ENCODE assay signal across 10 cellular contexts in the genomic region with DNA sequence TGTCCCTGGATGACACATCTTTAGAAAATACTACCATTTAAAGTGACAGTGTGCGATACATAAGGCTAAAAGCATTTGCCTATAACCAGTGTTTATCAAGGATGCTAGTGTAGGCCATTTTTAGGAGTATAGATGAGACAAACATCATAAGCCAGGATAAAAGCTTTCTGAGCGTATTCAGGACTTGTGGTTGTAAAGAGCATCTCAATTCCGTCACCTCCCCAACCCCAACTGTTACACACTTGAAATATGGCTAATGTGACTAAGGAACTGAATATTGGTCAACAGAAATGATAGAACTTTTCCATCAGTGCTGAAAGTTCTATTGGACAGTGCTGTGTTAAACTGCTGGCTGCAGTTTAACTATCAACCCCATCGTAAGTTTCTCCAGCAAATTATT. TPM values are rescaled to one million over a fixed set of nuclear protein-coding genes. Genes with fewer than 3 reads are reported as not detected.
DNase-seq lines count a peak whose midpoint lies in the region; ATAC-seq and TF ChIP-seq lines count a peak whose summit lies in the region.
"Had no signal": no experiment of that assay in that cellular context is flagged by ENCODE, and none has a peak within 500 bp of the region (broad histone marks: within the 10 kb centered on the region; RNA-seq: fewer than 3 reads in every experiment).

No MANE protein-coding gene starts in this region.

- H3K9me2 ChIP-seq in PC-9 (ENCODE audit: insufficient read depth): no peaks in the 10 kb centered on the region

- peak overlapping the region; percentile 91 for H3K4me2 ChIP-seq in PC-9
- peak overlapping the region; percentile 83 for H3K4me2 ChIP-seq in smooth muscle cell
- H3K4me2 ChIP-seq: A549 had no signal

- H4K20me1 ChIP-seq in PC-9 (ENCODE audit: insufficient read depth): peaks cover 6% of the 10 kb centered on the region; the same call in 1 of the 2 replicates
- peaks cover 75% of the 10 kb centered on the region for H4K20me1 ChIP-seq in smooth muscle cell (ENCODE audit: low read depth)

- WGBS in smooth muscle cell (ENCODE audit: low lambda C conversion rate): 74% methylated on average over 4 of the region's 4 CpGs

- peak overlapping the region; percentile 87 for H3K4me3 Mint-ChIP-seq in activated CD4-positive, alpha-beta T cell treated with anti-CD3 and anti-CD28 coated beads, Interleukin-2, amount 10 ng/mL, durations not matched to agents 24 days and 14 days

- no peak for ATAC-seq in GM18858 (IDR thresholded peaks at IDR 0.05; ENCODE audit: unreplicated experiment)
- no peak for ATAC-seq in GM18517 (IDR thresholded peaks at IDR 0.05; ENCODE audit: unreplicated experiment)
- no peak for ATAC-seq in esophagus mucosa
- ATAC-seq: A549 had no signal

- POLR2A ChIA-PET in PC-9 (lab: Charles Lee; ENCODE audit: unreplicated experiment): no interaction called here

- H3K9ac ChIP-seq in smooth muscle cell (ENCODE audit: low read depth): no peak overlapping the region

- H3K27ac ChIP-seq in PC-9 (no peak overlapping the region), smooth muscle cell (ENCODE audit: low read depth) (peak overlapping the region; percentile 74)
- H3K27ac ChIP-seq: A549 had no signal

- peaks cover 3% of the 10 kb centered on the region for H3K27me3 Mint-ChIP-seq in activated CD4-positive, alpha-beta T cell treated with anti-CD3 and anti-CD28 coated beads, Interleukin-2, amount 10 ng/mL, durations not matched to agents 24 days and 14 days

- H2AFZ ChIP-seq in PC-9: no peak overlapping the region
- no peak overlapping the region for H2AFZ ChIP-seq in smooth muscle cell (ENCODE audit: low read depth)

- H3F3A ChIP-seq in PC-9 (ENCODE audit: insufficient read depth, low read depth) (no peaks in the 10 kb centered on the region), smooth muscle cell (ENCODE audit: low read depth) (no peaks in the 10 kb centered on the region)

- CTCF ChIA-PET in PC-9 (lab: Charles Lee): no interaction called here

- peaks cover 58% of the 10 kb centered on the region for H3K4me1 ChIP-seq in PC-9 (replicated peaks; ENCODE audit: insufficient read depth)
- peaks cover 20% of the 10 kb centered on the region for H3K4me1 ChIP-seq in smooth muscle cell (ENCODE audit: low read depth)

- no peak overlapping the region for H3K27ac Mint-ChIP-seq in activated CD4-positive, alpha-beta T cell treated with anti-CD3 and anti-CD28 coated beads, Interleukin-2, amount 10 ng/mL, durations not matched to agents 24 days and 14 days

- no peak for TF ChIP-seq CTCF in PC-9 (conservative IDR thresholded peaks at IDR 0.05)
- no peak for TF ChIP-seq CTCF in fibroblast of villous mesenchyme (IDR thresholded peaks at IDR 0.05; ENCODE audit: insufficient read depth, low read depth, low read length)
- TF ChIP-seq CTCF in smooth muscle cell (IDR thresholded peaks at IDR 0.05; ENCODE audit: borderline replicate concordance, insufficient read depth, poor library complexity, severe bottlenecking): no peak

- H3K9me3 Mint-ChIP-seq in activated CD4-positive, alpha-beta T cell treated with anti-CD3 and anti-CD28 coated beads, Interleukin-2, amount 10 ng/mL, durations not matched to agents 24 days and 14 days: no peaks in the 10 kb centered on the region

- intact Hi-C loops in activated CD4-positive, alpha-beta T cell treated with anti-CD3 and anti-CD28 coated beads, Interleukin-2, amount 10 ng/mL, durations not matched to agents 24 days and 14 days (cut with micrococcal nuclease): no loop called here
- intact Hi-C loops in PC-9 (cut with micrococcal nuclease; ENCODE audit: unreplicated experiment): no loop called here

- no TSS peak for BruUV-seq in PC-9 (replicated peaks; lab: Mats Ljungman, UMichigan)

- H3K79me2 ChIP-seq in PC-9 (ENCODE audit: low read depth): peaks cover 89% of the 10 kb centered on the region
- H3K79me2 ChIP-seq in smooth muscle cell (ENCODE audit: low read depth): peaks cover 89% of the 10 kb centered on the region

- H3K36me3 Mint-ChIP-seq in activated CD4-positive, alpha-beta T cell treated with anti-CD3 and anti-CD28 coated beads, Interleukin-2, amount 10 ng/mL, durations not matched to agents 24 days and 14 days (ENCODE audit: low read depth): peaks cover 29% of the 10 kb centered on the region

- DNase-seq in activated CD4-positive, alpha-beta T cell treated with anti-CD3 and anti-CD28 coated beads, Interleukin-2, amount 10 ng/mL, durations not matched to agents 24 days and 14 days: no peak
- no peak for DNase-seq in activated CD4-positive, alpha-beta T cell treated with anti-CD3 and anti-CD28 coated beads for 1 hour
- DNase-seq in PC-9 (no peak), fibroblast of villous mesenchyme (ENCODE audit: low read depth) (no peak), smooth muscle cell (lab: John Stamatoyannopoulos, UW; ENCODE audit: unreplicated experiment) (no peak)
- DNase-seq: NCI-H2081 treated with DMSO at 0.1 percent for 48 hours had no signal

- peak overlapping the region; percentile 72; the same call in 1 of the 2 replicates for H3K4me3 ChIP-seq in PC-9
- H3K4me3 ChIP-seq in fibroblast of villous mesenchyme (ENCODE audit: low read depth, low read length): peak overlapping the region; percentile 82
- H3K4me3 ChIP-seq in smooth muscle cell: peak overlapping the region; percentile 91
- H3K4me3 ChIP-seq: A549 had no signal

- H3K36me3 ChIP-seq in PC-9 (ENCODE audit: low read depth): peaks cover 10% of the 10 kb centered on the region; the same call in 1 of the 2 replicates
- no peaks in the 10 kb centered on the region for H3K36me3 ChIP-seq in smooth muscle cell (ENCODE audit: low read depth)

- peaks cover 55% of the 10 kb centered on the region for H3K4me1 Mint-ChIP-seq in activated CD4-positive, alpha-beta T cell treated with anti-CD3 and anti-CD28 coated beads, Interleukin-2, amount 10 ng/mL, durations not matched to agents 24 days and 14 days

- no peaks in the 10 kb centered on the region for H3K27me3 ChIP-seq in PC-9 (ENCODE audit: insufficient read depth, low read depth)
- no peaks in the 10 kb centered on the region for H3K27me3 ChIP-seq in smooth muscle cell (ENCODE audit: low read depth)

- H3K9me3 ChIP-seq in PC-9 (ENCODE audit: insufficient read depth, low read depth) (no peaks in the 10 kb centered on the region), smooth muscle cell (replicated peaks; ENCODE audit: low read depth) (no peaks in the 10 kb centered on the region)
- H3K9me3 ChIP-seq: A549 had no signal

RNA-seq across cellular contexts. Expression of a gene that starts 4.5 kb away (rescaled TPM):
- total RNA-seq in activated CD4-positive, alpha-beta T cell treated with anti-CD3 and anti-CD28 coated beads, Interleukin-2, amount 10 ng/mL, durations not matched to agents 24 days and 14 days: 12.9 and 13.1 TPM in 2 replicates
- 9.7 and 13.1 TPM in 2 replicates for total RNA-seq in PC-9 (2021)
- total RNA-seq in fibroblast of villous mesenchyme: 51.0 and 51.2 TPM in 2 replicates
- 16.7 and 17.5 TPM in 2 replicates for total RNA-seq in smooth muscle cell
- polyA plus RNA-seq in smooth muscle cell: 3.5 and 4.7 TPM in 2 replicates
- total RNA-seq in esophagus mucosa: 16.2 TPM
